Comparison of ENCODE assay signal across 8 cellular contexts in genomic region chr22:35350539-35351503, GRCh38. TPM values are rescaled to one million over a fixed set of nuclear protein-coding genes. Genes with fewer than 3 reads are reported as not detected.
A peak's percentile ranks its signal among the peaks of the same experiment; 100 is the strongest.
DNase-seq lines count a peak whose midpoint lies in the region; ATAC-seq and TF ChIP-seq lines count a peak whose summit lies in the region.

No MANE protein-coding gene starts in this region.

- H3K27ac ChIP-seq in muscle layer of colon (ENCODE audit: low read depth, low read length): peak overlapping the region; percentile 89

- H3K36me3 Mint-ChIP-seq in activated T-cell treated with anti-CD3 and anti-CD28 coated beads, Interleukin-2, amount 50 U/mL, for 24 hours (ENCODE audit: low read depth): peaks cover 12% of the 10 kb centered on the region

- TF ChIP-seq RAD21 in Ishikawa (IDR thresholded peaks at IDR 0.05; ENCODE audit: low read depth): peak; percentile 95

- peaks cover 25% of the 10 kb centered on the region for H3K4me1 Mint-ChIP-seq in activated T-cell treated with anti-CD3 and anti-CD28 coated beads, Interleukin-2, amount 50 U/mL, for 24 hours (ENCODE audit: low read depth)

- no peak for TF ChIP-seq EP300 in Ishikawa (IDR thresholded peaks at IDR 0.05; ENCODE audit: borderline replicate concordance)

- H3K9me3 ChIP-seq in muscle layer of colon (ENCODE audit: low read length): no peaks in the 10 kb centered on the region

- H3K27me3 Mint-ChIP-seq in activated T-cell treated with anti-CD3 and anti-CD28 coated beads, Interleukin-2, amount 50 U/mL, for 24 hours: peaks cover 21% of the 10 kb centered on the region

- peak overlapping the region; percentile 57 for H3K27ac Mint-ChIP-seq in activated T-cell treated with anti-CD3 and anti-CD28 coated beads, Interleukin-2, amount 50 U/mL, for 24 hours

- H3K27me3 ChIP-seq in muscle layer of colon (ENCODE audit: control insufficient read depth in 1 of 2, insufficient read depth in 2 of 2, low read length in 2 of 2): no peaks in the 10 kb centered on the region

- peak overlapping the region; percentile 81 to 83 for H3K4me3 ChIP-seq in muscle layer of colon (ENCODE audit: low read depth in 1 of 2, low read length in 2 of 2)

- ATAC-seq in GM21529 (IDR thresholded peaks at IDR 0.05; ENCODE audit: unreplicated experiment) (peak; percentile 74), esophagus mucosa (peak; percentile 89)

- H3K4me1 ChIP-seq in muscle layer of colon (ENCODE audit: insufficient read depth, low read length): peaks cover 20% of the 10 kb centered on the region

- H3K4me3 Mint-ChIP-seq in activated T-cell treated with anti-CD3 and anti-CD28 coated beads, Interleukin-2, amount 50 U/mL, for 24 hours: peak overlapping the region; percentile 77

- peak; percentile 93 for DNase-seq in DMS 273 (lab: John Stamatoyannopoulos, UW; ENCODE audit: unreplicated experiment)
- peak; percentile 81 for DNase-seq in OCI-M1 (lab: John Stamatoyannopoulos, UW)
- DNase-seq in activated T-cell treated with anti-CD3 and anti-CD28 coated beads, Interleukin-2, amount 50 U/mL, for 24 hours: peak; percentile 88
- peak; percentile 90 for DNase-seq in stimulated activated CD8-positive, alpha-beta memory T cell treated with anti-CD3 and anti-CD28 coated beads, Interleukin-4, amount 100 ng/mL, for 48 hours

- H3K9me3 Mint-ChIP-seq in activated T-cell treated with anti-CD3 and anti-CD28 coated beads, Interleukin-2, amount 50 U/mL, for 24 hours: no peaks in the 10 kb centered on the region

- peak overlapping the region; percentile 93 for H3K9ac ChIP-seq in muscle layer of colon (ENCODE audit: low read length)

- no peaks in the 10 kb centered on the region for H3K36me3 ChIP-seq in muscle layer of colon (ENCODE audit: insufficient read depth, low read length)

TF ChIP-seq in Ishikawa, 13 proteins besides CTCF, POLR2A, EP300 and RAD21:
- TF ChIP-seq REST (IDR thresholded peaks at IDR 0.05; ENCODE audit: low read depth): no peak
- 0 out of 2 replicates have a peak, but pooled peaks have one; percentile 30 for TF ChIP-seq ZBTB7A (IDR thresholded peaks at IDR 0.05; ENCODE audit: low read depth)
- no peak for TF ChIP-seq MAX (IDR thresholded peaks at IDR 0.05)
- TF ChIP-seq TCF12 (IDR thresholded peaks at IDR 0.05; ENCODE audit: low read depth): no peak; the same call in 1 of the 2 replicates
- no peak; the same call in 1 of the 2 replicates for TF ChIP-seq TAF1 (IDR thresholded peaks at IDR 0.05; ENCODE audit: low read depth)
- TF ChIP-seq TEAD4 (IDR thresholded peaks at IDR 0.05): peak; percentile 25; the same call in 1 of the 2 replicates

RNA-seq across cellular contexts. Expression of gene HMOX1, which starts 30.1 kb away (rescaled TPM):
- total RNA-seq in esophagus mucosa: 27.8 TPM

RNA-seq across cellular contexts. Expression of gene MCM5, which starts 49.1 kb away (rescaled TPM):
- 34.4 TPM for total RNA-seq in esophagus mucosa

RNA-seq across cellular contexts. Expression of gene TOM1, which starts 51.1 kb away (rescaled TPM):
- 88.2 TPM for total RNA-seq in esophagus mucosa

Comparison
In these comparisons a context has a peak if more than half of its experiments do, and no peak if none do; other contexts are left out.
1. Peak in every context shown above with its lines: DNase-seq, ATAC-seq, H3K4me3 ChIP-seq and H3K27ac ChIP-seq.